In the genomic region with DNA sequence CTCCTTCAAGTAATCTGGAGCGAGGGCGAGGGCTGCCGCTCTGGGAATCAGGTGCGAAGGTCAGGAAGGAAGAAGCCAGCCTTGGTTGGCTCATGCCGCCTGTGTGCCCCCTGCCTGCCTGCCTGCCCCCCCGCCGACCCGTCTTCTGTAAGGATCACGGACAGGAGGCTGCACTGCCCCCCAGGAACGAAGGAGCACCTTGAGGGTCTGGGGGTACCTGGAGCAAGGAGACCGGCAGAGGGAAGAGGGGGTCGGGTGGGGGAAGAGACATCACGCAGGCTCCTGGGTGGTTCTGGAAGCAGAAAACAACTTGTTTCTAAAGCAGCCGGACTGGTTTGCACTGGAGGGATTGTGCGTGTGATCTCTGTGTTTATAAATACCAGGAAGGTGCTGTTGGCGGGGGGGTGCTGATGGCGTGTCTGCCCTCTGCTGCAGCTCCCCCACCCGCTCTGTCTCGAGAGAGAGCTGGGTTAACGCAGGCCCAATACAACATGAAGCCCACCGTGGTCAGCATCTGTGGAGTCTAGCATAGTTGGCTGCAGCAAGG, we compare ENCODE assay signal across 9 cellular contexts. TPM values are rescaled to one million over a fixed set of nuclear protein-coding genes. Genes with fewer than 3 reads are reported as not detected.
DNase-seq lines count a peak whose midpoint lies in the region; ATAC-seq, FAIRE-seq and TF ChIP-seq lines count a peak whose summit lies in the region.
"Had no signal": no experiment of that assay in that cellular context is flagged by ENCODE, and none has a peak within 500 bp of the region (broad histone marks: within the 10 kb centered on the region; RNA-seq: fewer than 3 reads in every experiment).

No MANE protein-coding gene starts in this region.

- no peak overlapping the region for H3K27ac Mint-ChIP-seq in type B pancreatic cell

- peaks cover 4% of the 10 kb centered on the region for H3K36me3 Mint-ChIP-seq in type B pancreatic cell
- H3K36me3 Mint-ChIP-seq: T-cell had no signal

- peaks cover 12% of the 10 kb centered on the region for H3K27me3 Mint-ChIP-seq in type B pancreatic cell
- H3K27me3 Mint-ChIP-seq: T-cell had no signal

- FAIRE-seq in RCC 7860 (lab: Jason Lieb, UNC) = no peak

- H3K9me3 Mint-ChIP-seq in type B pancreatic cell = no peaks in the 10 kb centered on the region
- H3K9me3 Mint-ChIP-seq: T-cell had no signal

- H3K79me2 ChIP-seq in osteoblast (ENCODE audit: insufficient read depth, low read length) = peaks cover 66% of the 10 kb centered on the region

- peaks cover 50% of the 10 kb centered on the region for H4K20me1 ChIP-seq in osteoblast (ENCODE audit: insufficient read depth, low read length)

- ATAC-seq in HG03280 (IDR thresholded peaks at IDR 0.05; ENCODE audit: unreplicated experiment) = no peak
- no peak for ATAC-seq in HG02981 (IDR thresholded peaks at IDR 0.05; ENCODE audit: unreplicated experiment)
- ATAC-seq: T-cell had no signal

- no peak overlapping the region for H3K4me3 Mint-ChIP-seq in type B pancreatic cell
- H3K4me3 Mint-ChIP-seq: T-cell had no signal

- peaks cover 11% of the 10 kb centered on the region for H3K4me1 Mint-ChIP-seq in type B pancreatic cell (ENCODE audit: unreplicated experiment)

- H3K27ac ChIP-seq in osteoblast (ENCODE audit: low read depth, low read length) = peak overlapping the region; percentile 96

- no peak for TF ChIP-seq CTCF in fibroblast of mammary gland (conservative IDR thresholded peaks at IDR 0.05; ENCODE audit: control insufficient read depth, insufficient read depth, low read depth, low read length)
- no peak for TF ChIP-seq CTCF in osteoblast (IDR thresholded peaks at IDR 0.05; ENCODE audit: extremely low read depth, low read depth, low read length)
- no peak for TF ChIP-seq CTCF in type B pancreatic cell (conservative IDR thresholded peaks at IDR 0.05)

- no peak overlapping the region for H2AFZ ChIP-seq in osteoblast (ENCODE audit: low read length)

- H3K9me3 ChIP-seq in osteoblast (ENCODE audit: low read depth, low read length) = no peaks in the 10 kb centered on the region

- H3K4me1 ChIP-seq in osteoblast (ENCODE audit: insufficient read depth, low read length) = peaks cover 38% of the 10 kb centered on the region

- no peaks in the 10 kb centered on the region for H3K27me3 ChIP-seq in osteoblast (ENCODE audit: insufficient read depth, low read length)

- DNase-seq in GM03348 (ENCODE audit: low spot score) (peak; percentile 64), RCC 7860 (ENCODE audit: low spot score) (peak; percentile 28), fibroblast of mammary gland (ENCODE audit: low read depth) (peak; percentile 47), osteoblast (ENCODE audit: insufficient read length, low spot score, missing footprints) (peak; percentile 66), type B pancreatic cell (ENCODE audit: extremely low spot score, unreplicated experiment) (no peak), NCI-H526 treated with DMSO at 0.1 percent for 48 hours (lab: John Stamatoyannopoulos, UW) (no peak)

- H3K4me3 ChIP-seq in fibroblast of mammary gland (ENCODE audit: control insufficient read depth, low read depth, low read length) (peak overlapping the region; percentile 91), osteoblast (ENCODE audit: insufficient read depth, low read length) (peak overlapping the region; percentile 90)

- H3K4me2 ChIP-seq in osteoblast (ENCODE audit: insufficient read depth, low read length) = peak overlapping the region; percentile 90

- peaks cover 45% of the 10 kb centered on the region for H3K36me3 ChIP-seq in osteoblast (ENCODE audit: insufficient read depth, low read length)

RNA-seq across cellular contexts. Expression of a gene that starts 1.7 kb away (rescaled TPM):
- total RNA-seq in osteoblast = 64.5 and 86.9 TPM in 2 replicates
- 42.1 and 100 TPM in 2 replicates for total RNA-seq in type B pancreatic cell (ENCODE audit: low replicate concordance)

Comparison
In these comparisons a context has a peak if more than half of its experiments do, and no peak if none do; other contexts are left out.
1. DNase-seq: peak in GM03348 (single experiment), RCC 7860 (single experiment), fibroblast of mammary gland (single experiment) and osteoblast (single experiment); none in type B pancreatic cell (single experiment) and NCI-H526 treated with DMSO at 0.1 percent for 48 hours (single experiment).